22 cellular contexts compared by ENCODE assay signal in genomic region chr2:84194906-84195644, GRCh38.
"Had no signal": no experiment of that assay in that cellular context is flagged by ENCODE, and none has a peak within 500 bp of the region (broad histone marks: within the 10 kb centered on the region; RNA-seq: fewer than 3 reads in every experiment).

No MANE protein-coding gene starts in this region.

- H3K4me3 ChIP-seq: ascending aorta, left ventricle myocardium inferior, lung, psoas muscle, right atrium auricular region, transverse colon had no signal

- H3K27me3 Mint-ChIP-seq: activated CD4-positive, alpha-beta T cell treated with anti-CD3 and anti-CD28 coated beads for 36 hours; activated CD8-positive, alpha-beta memory T cell treated with anti-CD3 and anti-CD28 coated beads, Interleukin-2, amount 10 ng/mL, durations not matched to agents 7 days and 5 days had no signal

- H3K9me3 ChIP-seq: ascending aorta, left ventricle myocardium inferior, psoas muscle, right atrium auricular region, transverse colon had no signal

- H3K27me3 ChIP-seq: ascending aorta, brain microvascular endothelial cell, right atrium auricular region, transverse colon had no signal

- DNase-seq: activated CD4-positive, alpha-beta T cell treated with anti-CD3 and anti-CD28 coated beads for 36 hours; activated CD4-positive, CD25-positive, alpha-beta regulatory T cell; activated CD8-positive, alpha-beta memory T cell treated with anti-CD3 and anti-CD28 coated beads, Interleukin-2, amount 10 ng/mL, durations not matched to agents 7 days and 5 days; activated CD8-positive, alpha-beta T cell treated with anti-CD3 and anti-CD28 coated beads, Interleukin-2, amount 10 ng/mL, durations not matched to agents 7 days and 5 days; activated naive CD4-positive, alpha-beta T cell; activated T-cell treated with anti-CD3 and anti-CD28 coated beads, Interleukin-2, amount 50 U/mL, for 72 hours; brain microvascular endothelial cell; cortex of kidney; foreskin fibroblast; left ventricle myocardium inferior; occipital lobe; psoas muscle; stimulated activated CD4-positive, alpha-beta T cell treated with anti-CD3 and anti-CD28 coated beads, Interleukin-2, amount 100 ng/mL, for 48 hours; stimulated activated naive CD4-positive, alpha-beta T cell treated with Interleukin-2 at 50 U/mL for 16 hours; transverse colon had no signal

- H3K36me3 Mint-ChIP-seq: activated CD8-positive, alpha-beta memory T cell treated with anti-CD3 and anti-CD28 coated beads, Interleukin-2, amount 10 ng/mL, durations not matched to agents 7 days and 5 days; activated naive CD8-positive, alpha-beta T cell had no signal

- H3K36me3 ChIP-seq: ascending aorta, brain microvascular endothelial cell, left ventricle myocardium inferior, right atrium auricular region, transverse colon had no signal

- H3K4me1 Mint-ChIP-seq: activated CD4-positive, alpha-beta T cell treated with anti-CD3 and anti-CD28 coated beads for 36 hours; activated CD8-positive, alpha-beta memory T cell treated with anti-CD3 and anti-CD28 coated beads, Interleukin-2, amount 10 ng/mL, durations not matched to agents 7 days and 5 days had no signal

- H3K9ac ChIP-seq: parathyroid adenoma had no signal

- H3K27ac Mint-ChIP-seq: activated CD4-positive, alpha-beta T cell treated with anti-CD3 and anti-CD28 coated beads for 36 hours; activated CD8-positive, alpha-beta memory T cell treated with anti-CD3 and anti-CD28 coated beads, Interleukin-2, amount 10 ng/mL, durations not matched to agents 7 days and 5 days; activated CD8-positive, alpha-beta T cell treated with anti-CD3 and anti-CD28 coated beads, Interleukin-2, amount 10 ng/mL, durations not matched to agents 7 days and 5 days; activated naive CD8-positive, alpha-beta T cell; activated T-cell treated with anti-CD3 and anti-CD28 coated beads, Interleukin-2, amount 50 U/mL, for 72 hours had no signal

- H3K4me1 ChIP-seq: ascending aorta, left ventricle myocardium inferior, parathyroid adenoma, psoas muscle, right atrium auricular region, transverse colon had no signal

- H3K4me3 Mint-ChIP-seq: activated CD4-positive, alpha-beta T cell treated with anti-CD3 and anti-CD28 coated beads for 36 hours; activated CD8-positive, alpha-beta memory T cell treated with anti-CD3 and anti-CD28 coated beads, Interleukin-2, amount 10 ng/mL, durations not matched to agents 7 days and 5 days; activated CD8-positive, alpha-beta T cell treated with anti-CD3 and anti-CD28 coated beads, Interleukin-2, amount 10 ng/mL, durations not matched to agents 7 days and 5 days; activated naive CD8-positive, alpha-beta T cell; activated T-cell treated with anti-CD3 and anti-CD28 coated beads, Interleukin-2, amount 50 U/mL, for 72 hours; neural crest cell had no signal

- H3K79me2 ChIP-seq: parathyroid adenoma had no signal

- H3K9me3 Mint-ChIP-seq: activated T-cell treated with anti-CD3 and anti-CD28 coated beads, Interleukin-2, amount 50 U/mL, for 72 hours had no signal

- H2AFZ ChIP-seq: parathyroid adenoma had no signal

- H3K27ac ChIP-seq: ascending aorta, brain microvascular endothelial cell, left ventricle myocardium inferior, parathyroid adenoma, psoas muscle, right atrium auricular region, transverse colon had no signal

- ATAC-seq: activated CD4-positive, alpha-beta T cell treated with anti-CD3 and anti-CD28 coated beads for 36 hours; activated CD8-positive, alpha-beta memory T cell treated with anti-CD3 and anti-CD28 coated beads, Interleukin-2, amount 10 ng/mL, durations not matched to agents 7 days and 5 days; activated CD8-positive, alpha-beta T cell treated with anti-CD3 and anti-CD28 coated beads, Interleukin-2, amount 10 ng/mL, durations not matched to agents 7 days and 5 days; activated T-cell treated with anti-CD3 and anti-CD28 coated beads, Interleukin-2, amount 50 U/mL, for 72 hours; esophagus mucosa; psoas muscle had no signal
